ENCODE assay signal across 29 cellular contexts in genomic region chr10:9670911-9671310, GRCh38.
"Had no signal": no experiment of that assay in that cellular context is flagged by ENCODE, and none has a peak within 500 bp of the region (broad histone marks: within the 10 kb centered on the region; RNA-seq: fewer than 3 reads in every experiment).

No MANE protein-coding gene starts in this region.

- DNase-seq: activated CD4-positive, alpha-beta T cell treated with anti-CD3 and anti-CD28 coated beads for 48 hours; activated CD4-positive, alpha-beta T cell treated with anti-CD3 and anti-CD28 coated beads, Interleukin-2, amount 50 U/mL, for 48 hours; activated CD8-positive, alpha-beta memory T cell treated with anti-CD3 and anti-CD28 coated beads for 24 hours; activated gamma-delta T cell; activated naive CD4-positive, alpha-beta T cell treated with anti-CD3 and anti-CD28 coated beads, Interleukin-2, amount 10 ng/mL, durations not matched to agents 7 days and 5 days; activated naive CD8-positive, alpha-beta T cell treated with anti-CD3 and anti-CD28 coated beads, Interleukin-2, amount 10 ng/mL, durations not matched to agents 7 days and 5 days; activated T-cell treated with anti-CD3 and anti-CD28 coated beads, Interleukin-2, amount 50 U/mL, for 1 hour; amygdala; dermis blood vessel endothelial cell; effector CD4-positive, alpha-beta T cell; esophagus squamous epithelium; left colon; midbrain; naive thymus-derived CD4-positive, alpha-beta T cell; right lobe of liver; stimulated activated CD4-positive, alpha-beta T cell treated with anti-CD3 and anti-CD28 coated beads, Interleukin-2, amount 100 ng/mL, for 48 hours; stimulated activated naive CD8-positive, alpha-beta T cell treated with anti-CD3 and anti-CD28 coated beads, Interleukin-15, Interleukin-2, amounts not matched to agents 100 U/mL and 50 U/mL, for 24 hours; SW 1271; T-helper 9 cell; trophoblast cell had no signal

- H3K4me3 ChIP-seq: breast epithelium, esophagus squamous epithelium, right lobe of liver, thoracic aorta had no signal

- H3K9me3 ChIP-seq: breast epithelium, right lobe of liver, thoracic aorta had no signal

- FAIRE-seq: colon, frontal cortex, keratinocyte, TTC549, urothelium cell line had no signal

- H3K27me3 ChIP-seq: breast epithelium, esophagus squamous epithelium, right lobe of liver had no signal

- H3K27ac ChIP-seq: breast epithelium, esophagus squamous epithelium, parathyroid adenoma, right lobe of liver, thoracic aorta, VCaP had no signal

- H3K36me3 ChIP-seq: breast epithelium, esophagus squamous epithelium, right lobe of liver, thoracic aorta had no signal

- H3K79me2 ChIP-seq: parathyroid adenoma had no signal

- H2AFZ ChIP-seq: parathyroid adenoma had no signal

- H3K9ac ChIP-seq: parathyroid adenoma had no signal
